1 cellular context compared by ENCODE assay signal in genomic region chr5:173782671-173783101, GRCh38.
TF ChIP-seq lines count a peak whose summit lies in the region.

No MANE protein-coding gene starts in this region.

TF ChIP-seq in K562, 482 proteins besides CTCF, POLR2A, EP300 and RAD21 (continued from another document and continues in another):
- TF ChIP-seq, protein P1, sequence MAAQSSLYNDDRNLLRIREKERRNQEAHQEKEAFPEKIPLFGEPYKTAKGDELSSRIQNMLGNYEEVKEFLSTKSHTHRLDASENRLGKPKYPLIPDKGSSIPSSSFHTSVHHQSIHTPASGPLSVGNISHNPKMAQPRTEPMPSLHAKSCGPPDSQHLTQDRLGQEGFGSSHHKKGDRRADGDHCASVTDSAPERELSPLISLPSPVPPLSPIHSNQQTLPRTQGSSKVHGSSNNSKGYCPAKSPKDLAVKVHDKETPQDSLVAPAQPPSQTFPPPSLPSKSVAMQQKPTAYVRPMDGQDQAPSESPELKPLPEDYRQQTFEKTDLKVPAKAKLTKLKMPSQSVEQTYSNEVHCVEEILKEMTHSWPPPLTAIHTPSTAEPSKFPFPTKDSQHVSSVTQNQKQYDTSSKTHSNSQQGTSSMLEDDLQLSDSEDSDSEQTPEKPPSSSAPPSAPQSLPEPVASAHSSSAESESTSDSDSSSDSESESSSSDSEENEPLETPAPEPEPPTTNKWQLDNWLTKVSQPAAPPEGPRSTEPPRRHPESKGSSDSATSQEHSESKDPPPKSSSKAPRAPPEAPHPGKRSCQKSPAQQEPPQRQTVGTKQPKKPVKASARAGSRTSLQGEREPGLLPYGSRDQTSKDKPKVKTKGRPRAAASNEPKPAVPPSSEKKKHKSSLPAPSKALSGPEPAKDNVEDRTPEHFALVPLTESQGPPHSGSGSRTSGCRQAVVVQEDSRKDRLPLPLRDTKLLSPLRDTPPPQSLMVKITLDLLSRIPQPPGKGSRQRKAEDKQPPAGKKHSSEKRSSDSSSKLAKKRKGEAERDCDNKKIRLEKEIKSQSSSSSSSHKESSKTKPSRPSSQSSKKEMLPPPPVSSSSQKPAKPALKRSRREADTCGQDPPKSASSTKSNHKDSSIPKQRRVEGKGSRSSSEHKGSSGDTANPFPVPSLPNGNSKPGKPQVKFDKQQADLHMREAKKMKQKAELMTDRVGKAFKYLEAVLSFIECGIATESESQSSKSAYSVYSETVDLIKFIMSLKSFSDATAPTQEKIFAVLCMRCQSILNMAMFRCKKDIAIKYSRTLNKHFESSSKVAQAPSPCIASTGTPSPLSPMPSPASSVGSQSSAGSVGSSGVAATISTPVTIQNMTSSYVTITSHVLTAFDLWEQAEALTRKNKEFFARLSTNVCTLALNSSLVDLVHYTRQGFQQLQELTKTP (IDR thresholded peaks at IDR 0.05; ENCODE audit: low read depth in 1 of 2, partially characterized antibody in 2 of 2), result peak in 1 of 2 experiments; percentile 53
- peak; percentile 99 for TF ChIP-seq NFE2 (IDR thresholded peaks at IDR 0.05; ENCODE audit: low read depth)
- no peak for TF ChIP-seq ARHGAP35 (IDR thresholded peaks at IDR 0.05; ENCODE audit: partially characterized antibody)
- peak in 1 of 2 experiments; percentile 85; a peak in 2 of 4 replicates for TF ChIP-seq TBL1XR1 (IDR thresholded peaks at IDR 0.05; ENCODE audit: low read length in 2 of 2)
- TF ChIP-seq ADNP (tag; IDR thresholded peaks at IDR 0.05), result peak; percentile 24; the same call in 1 of the 2 replicates
- TF ChIP-seq, protein P2, sequence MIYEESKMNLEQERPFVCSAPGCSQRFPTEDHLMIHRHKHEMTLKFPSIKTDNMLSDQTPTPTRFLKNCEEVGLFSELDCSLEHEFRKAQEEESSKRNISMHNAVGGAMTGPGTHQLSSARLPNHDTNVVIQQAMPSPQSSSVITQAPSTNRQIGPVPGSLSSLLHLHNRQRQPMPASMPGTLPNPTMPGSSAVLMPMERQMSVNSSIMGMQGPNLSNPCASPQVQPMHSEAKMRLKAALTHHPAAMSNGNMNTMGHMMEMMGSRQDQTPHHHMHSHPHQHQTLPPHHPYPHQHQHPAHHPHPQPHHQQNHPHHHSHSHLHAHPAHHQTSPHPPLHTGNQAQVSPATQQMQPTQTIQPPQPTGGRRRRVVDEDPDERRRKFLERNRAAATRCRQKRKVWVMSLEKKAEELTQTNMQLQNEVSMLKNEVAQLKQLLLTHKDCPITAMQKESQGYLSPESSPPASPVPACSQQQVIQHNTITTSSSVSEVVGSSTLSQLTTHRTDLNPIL (CRISPR knock-in tag; IDR thresholded peaks at IDR 0.05), result 0 out of 2 replicates have a peak, but pooled peaks have one; percentile 65
- TF ChIP-seq PTTG1 (tag; IDR thresholded peaks at IDR 0.05; ENCODE audit: low read depth), result peak; percentile 35; the same call in 1 of the 2 replicates
- TF ChIP-seq NFXL1 (CRISPR knock-in tag; IDR thresholded peaks at IDR 0.05), result peak; percentile 43; the same call in 1 of the 2 replicates
- peak; percentile 18 to 40; a peak in 2 of 4 replicates for TF ChIP-seq FOXK2 (conservative IDR thresholded peaks at IDR 0.05 in 1 of 2, IDR thresholded peaks at IDR 0.05 in 1 of 2; ENCODE audit: low read depth in 2 of 2)
- peak; percentile 88 for TF ChIP-seq SMARCA4 (IDR thresholded peaks at IDR 0.05)
- peak; percentile 34; the same call in 1 of the 2 replicates for TF ChIP-seq ZNF766 (CRISPR knock-in tag; conservative IDR thresholded peaks at IDR 0.05)
- no peak; the same call in 1 of the 2 replicates for TF ChIP-seq ZBTB9 (CRISPR knock-in tag; IDR thresholded peaks at IDR 0.05)
- peak; percentile 74 for TF ChIP-seq NCOA1 (IDR thresholded peaks at IDR 0.05; ENCODE audit: low read depth)
- peak; percentile 87; the same call in 1 of the 2 replicates for TF ChIP-seq KLF6 (CRISPR knock-in tag; IDR thresholded peaks at IDR 0.05; ENCODE audit: borderline replicate concordance)
- peak; percentile 80 to 82 for TF ChIP-seq NRF1 (conservative IDR thresholded peaks at IDR 0.05 in 1 of 2, IDR thresholded peaks at IDR 0.05 in 1 of 2)
- TF ChIP-seq NEUROD1 (IDR thresholded peaks at IDR 0.05; ENCODE audit: borderline replicate concordance, low read depth, low read length, partially characterized antibody), result peak; percentile 59
- peak; percentile 11; the same call in 1 of the 2 replicates for TF ChIP-seq ILK (tag; IDR thresholded peaks at IDR 0.05; ENCODE audit: borderline replicate concordance, low read depth)
- TF ChIP-seq HES1 (IDR thresholded peaks at IDR 0.05; ENCODE audit: low read depth), result peak; percentile 26; the same call in 1 of the 2 replicates
- TF ChIP-seq MXI1 (IDR thresholded peaks at IDR 0.05; ENCODE audit: low read depth, low read length), result peak; percentile 72; the same call in 1 of the 2 replicates
- peak; percentile 73 for TF ChIP-seq CTBP1 (IDR thresholded peaks at IDR 0.05; ENCODE audit: borderline replicate concordance)
- no peak for TF ChIP-seq ZZZ3 (IDR thresholded peaks at IDR 0.05)
- peak; percentile 61; the same call in 1 of the 2 replicates for TF ChIP-seq PHF21A (IDR thresholded peaks at IDR 0.05; ENCODE audit: borderline replicate concordance, low read depth)
- TF ChIP-seq GTF2E2 (tag; IDR thresholded peaks at IDR 0.05), result 0 out of 2 replicates have a peak, but pooled peaks have one; percentile 62
- TF ChIP-seq MAFG (tag; conservative IDR thresholded peaks at IDR 0.05), result peak; percentile 97
- TF ChIP-seq BMI1 (IDR thresholded peaks at IDR 0.05; ENCODE audit: low read length), result peak; percentile 81
- TF ChIP-seq TAF9B (IDR thresholded peaks at IDR 0.05; ENCODE audit: partially characterized antibody), result peak; percentile 12
- TF ChIP-seq HDGF (IDR thresholded peaks at IDR 0.05), result no peak
- TF ChIP-seq ASH1L (IDR thresholded peaks at IDR 0.05; ENCODE audit: borderline replicate concordance, low read depth, partially characterized antibody), result no peak
- peak; percentile 74 for TF ChIP-seq FOXM1 (IDR thresholded peaks at IDR 0.05; ENCODE audit: low read depth)
- TF ChIP-seq FOXM1 (CRISPR knock-in tag; IDR thresholded peaks at IDR 0.05; ENCODE audit: low read depth), result no peak
- TF ChIP-seq MITF (IDR thresholded peaks at IDR 0.05), result peak; percentile 95
- no peak for TF ChIP-seq EZH2 (IDR thresholded peaks at IDR 0.05; ENCODE audit: borderline replicate concordance, low read depth, low read length)
- TF ChIP-seq HCFC1 (IDR thresholded peaks at IDR 0.05; ENCODE audit: low read depth, low read length), result 0 out of 2 replicates have a peak, but pooled peaks have one; percentile 13
- TF ChIP-seq TEAD2 (tag; IDR thresholded peaks at IDR 0.05), result 0 out of 2 replicates have a peak, but pooled peaks have one; percentile 30
- TF ChIP-seq MAFF (IDR thresholded peaks at IDR 0.05; ENCODE audit: low read length), result peak; percentile 95
- TF ChIP-seq BHLHE40 (IDR thresholded peaks at IDR 0.05; ENCODE audit: low read length), result peak; percentile 85
- no peak for TF ChIP-seq MCM2 (IDR thresholded peaks at IDR 0.05; ENCODE audit: low read depth)
- 0 out of 4 replicates have a peak, but pooled peaks of 1 of the 2 experiments have one; percentile 17 for TF ChIP-seq SRF (CRISPR knock-in tag; IDR thresholded peaks at IDR 0.05)
- peak; percentile 91 for TF ChIP-seq CBFA2T2 (conservative IDR thresholded peaks at IDR 0.05)
- TF ChIP-seq CBX3 (IDR thresholded peaks at IDR 0.05; ENCODE audit: borderline replicate concordance in 1 of 2, low read length in 2 of 2), result no peak
- TF ChIP-seq TEAD1 (CRISPR knock-in tag; IDR thresholded peaks at IDR 0.05), result peak in 1 of 2 experiments; percentile 82; a peak in 2 of 4 replicates
- TF ChIP-seq MBD2 (IDR thresholded peaks at IDR 0.05; ENCODE audit: borderline replicate concordance, low read depth), result 0 out of 2 replicates have a peak, but pooled peaks have one; percentile 28
- 0 out of 2 replicates have a peak, but pooled peaks have one; percentile 60 for TF ChIP-seq ZNF75A (CRISPR knock-in tag; IDR thresholded peaks at IDR 0.05)
- TF ChIP-seq, protein P3, sequence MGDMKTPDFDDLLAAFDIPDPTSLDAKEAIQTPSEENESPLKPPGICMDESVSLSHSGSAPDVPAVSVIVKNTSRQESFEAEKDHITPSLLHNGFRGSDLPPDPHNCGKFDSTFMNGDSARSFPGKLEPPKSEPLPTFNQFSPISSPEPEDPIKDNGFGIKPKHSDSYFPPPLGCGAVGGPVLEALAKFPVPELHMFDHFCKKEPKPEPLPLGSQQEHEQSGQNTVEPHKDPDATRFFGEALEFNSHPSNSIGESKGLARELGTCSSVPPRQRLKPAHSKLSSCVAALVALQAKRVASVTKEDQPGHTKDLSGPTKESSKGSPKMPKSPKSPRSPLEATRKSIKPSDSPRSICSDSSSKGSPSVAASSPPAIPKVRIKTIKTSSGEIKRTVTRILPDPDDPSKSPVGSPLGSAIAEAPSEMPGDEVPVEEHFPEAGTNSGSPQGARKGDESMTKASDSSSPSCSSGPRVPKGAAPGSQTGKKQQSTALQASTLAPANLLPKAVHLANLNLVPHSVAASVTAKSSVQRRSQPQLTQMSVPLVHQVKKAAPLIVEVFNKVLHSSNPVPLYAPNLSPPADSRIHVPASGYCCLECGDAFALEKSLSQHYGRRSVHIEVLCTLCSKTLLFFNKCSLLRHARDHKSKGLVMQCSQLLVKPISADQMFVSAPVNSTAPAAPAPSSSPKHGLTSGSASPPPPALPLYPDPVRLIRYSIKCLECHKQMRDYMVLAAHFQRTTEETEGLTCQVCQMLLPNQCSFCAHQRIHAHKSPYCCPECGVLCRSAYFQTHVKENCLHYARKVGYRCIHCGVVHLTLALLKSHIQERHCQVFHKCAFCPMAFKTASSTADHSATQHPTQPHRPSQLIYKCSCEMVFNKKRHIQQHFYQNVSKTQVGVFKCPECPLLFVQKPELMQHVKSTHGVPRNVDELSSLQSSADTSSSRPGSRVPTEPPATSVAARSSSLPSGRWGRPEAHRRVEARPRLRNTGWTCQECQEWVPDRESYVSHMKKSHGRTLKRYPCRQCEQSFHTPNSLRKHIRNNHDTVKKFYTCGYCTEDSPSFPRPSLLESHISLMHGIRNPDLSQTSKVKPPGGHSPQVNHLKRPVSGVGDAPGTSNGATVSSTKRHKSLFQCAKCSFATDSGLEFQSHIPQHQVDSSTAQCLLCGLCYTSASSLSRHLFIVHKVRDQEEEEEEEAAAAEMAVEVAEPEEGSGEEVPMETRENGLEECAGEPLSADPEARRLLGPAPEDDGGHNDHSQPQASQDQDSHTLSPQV (IDR thresholded peaks at IDR 0.05), result no peak; the same call in 1 of the 2 replicates
- TF ChIP-seq RBBP5 (IDR thresholded peaks at IDR 0.05; ENCODE audit: borderline replicate concordance, insufficient read depth, low read length, poor library complexity, severe bottlenecking), result no peak
- TF ChIP-seq RFX1 (IDR thresholded peaks at IDR 0.05), result peak; percentile 95
- peak in 1 of 2 experiments; percentile 95; a peak in 2 of 4 replicates for TF ChIP-seq HDAC1 (IDR thresholded peaks at IDR 0.05)
- TF ChIP-seq ZNF79 (CRISPR knock-in tag; IDR thresholded peaks at IDR 0.05; ENCODE audit: low read depth), result peak; percentile 51; the same call in 1 of the 2 replicates
- TF ChIP-seq ETV5 (CRISPR knock-in tag; IDR thresholded peaks at IDR 0.05; ENCODE audit: low read depth), result no peak
- peak; percentile 61; the same call in 1 of the 2 replicates for TF ChIP-seq GATAD2B (IDR thresholded peaks at IDR 0.05; ENCODE audit: borderline replicate concordance)
- TF ChIP-seq ZBTB12 (CRISPR knock-in tag; IDR thresholded peaks at IDR 0.05), result 0 out of 2 replicates have a peak, but pooled peaks have one; percentile 26
- peak; percentile 85 for TF ChIP-seq KLF16 (IDR thresholded peaks at IDR 0.05)
- no peak for TF ChIP-seq KDM4B (IDR thresholded peaks at IDR 0.05; ENCODE audit: borderline replicate concordance in 2 of 2, low read depth in 1 of 2)
- TF ChIP-seq SMAD4 (CRISPR knock-in tag; conservative IDR thresholded peaks at IDR 0.05), result peak; percentile 17; the same call in 1 of the 2 replicates
- TF ChIP-seq FOXA1 (IDR thresholded peaks at IDR 0.05; ENCODE audit: borderline replicate concordance), result no peak
